Comparison of ENCODE assay signal across 16 cellular contexts in genomic region chr7:24958399-24958798, GRCh38. TPM values are rescaled to one million over a fixed set of nuclear protein-coding genes. Genes with fewer than 3 reads are reported as not detected.
DNase-seq lines count a peak whose midpoint lies in the region; ATAC-seq, FAIRE-seq and TF ChIP-seq lines count a peak whose summit lies in the region.
"Had no signal": no experiment of that assay in that cellular context is flagged by ENCODE, and none has a peak within 500 bp of the region (broad histone marks: within the 10 kb centered on the region; RNA-seq: fewer than 3 reads in every experiment).

No MANE protein-coding gene starts in this region.

- H4K20me1 ChIP-seq in keratinocyte (ENCODE audit: control insufficient read depth, extremely low read depth, insufficient read depth, low read length) = peaks cover 9% of the 10 kb centered on the region
- H4K20me1 ChIP-seq: BLaER1 had no signal

- dilution Hi-C loops in keratinocyte (cut with MboI; ENCODE audit: extremely low pct_ligation_motif_present, low sequenced_read_pairs) = no loop called here

- H3K27me3 ChIP-seq in keratinocyte (ENCODE audit: control insufficient read depth, extremely low read depth, insufficient read depth, low read length) = no peaks in the 10 kb centered on the region
- H3K27me3 ChIP-seq: BLaER1 had no signal

- no peak for TF ChIP-seq CTCF in keratinocyte (optimal IDR thresholded peaks at IDR 0.05 in 1 of 3, IDR thresholded peaks at IDR 0.05 in 1 of 3, conservative IDR thresholded peaks at IDR 0.05 in 1 of 3; ENCODE audit: extremely low read depth in 1 of 3, insufficient read depth in 2 of 3, low read length in 3 of 3)

- H3K27ac ChIP-seq in keratinocyte (ENCODE audit: control insufficient read depth, insufficient read depth, low read length) = no peak overlapping the region
- H3K27ac ChIP-seq: BLaER1 had no signal

- H3K79me2 ChIP-seq in keratinocyte (ENCODE audit: control insufficient read depth, insufficient read depth, low read length) = peaks cover 95% of the 10 kb centered on the region

- H3K9me3 Mint-ChIP-seq in stimulated activated memory B cell treated with anti-CD40 and anti-IgM and Interleukin-4, amounts not matched to agents 10 μg/mL and 1 μg/mL and 100 μg/mL, for 72 hours = no peaks in the 10 kb centered on the region
- H3K9me3 Mint-ChIP-seq: CD8-positive, alpha-beta memory T cell; GM23338; H9 had no signal

- H3K4me2 ChIP-seq in keratinocyte (ENCODE audit: control insufficient read depth, extremely low read depth, insufficient read depth, low read depth, low read length) = no peak overlapping the region
- H3K4me2 ChIP-seq: BLaER1, GM23338 had no signal

- H3K36me3 Mint-ChIP-seq in T-helper 17 cell (ENCODE audit: low read depth) = no peaks in the 10 kb centered on the region
- H3K36me3 Mint-ChIP-seq in stimulated activated memory B cell treated with anti-CD40 and anti-IgM and Interleukin-4, amounts not matched to agents 10 μg/mL and 1 μg/mL and 100 μg/mL, for 72 hours = peaks cover 19% of the 10 kb centered on the region

- no peak for TF ChIP-seq POLR2A in GM12892 (IDR thresholded peaks at IDR 0.05; ENCODE audit: low read depth, low read length)

- no peaks in the 10 kb centered on the region for H3K9me1 ChIP-seq in keratinocyte (ENCODE audit: control insufficient read depth, extremely low read depth, insufficient read depth, low read length)

- no peak overlapping the region for H3K4me3 Mint-ChIP-seq in T-helper 17 cell
- H3K4me3 Mint-ChIP-seq in stimulated activated memory B cell treated with anti-CD40 and anti-IgM and Interleukin-4, amounts not matched to agents 10 μg/mL and 1 μg/mL and 100 μg/mL, for 72 hours = no peak overlapping the region
- H3K4me3 Mint-ChIP-seq: CD8-positive, alpha-beta memory T cell; GM23338; H9 had no signal

- peaks cover 54% of the 10 kb centered on the region for H3K4me1 Mint-ChIP-seq in T-helper 17 cell
- H3K4me1 Mint-ChIP-seq in stimulated activated memory B cell treated with anti-CD40 and anti-IgM and Interleukin-4, amounts not matched to agents 10 μg/mL and 1 μg/mL and 100 μg/mL, for 72 hours = peaks cover 89% of the 10 kb centered on the region

- no peaks in the 10 kb centered on the region for H3K9me3 ChIP-seq in T-helper 17 cell (ENCODE audit: control insufficient read depth, low read length, poor library complexity, severe bottlenecking)
- H3K9me3 ChIP-seq in keratinocyte (ENCODE audit: control insufficient read depth, low read depth, low read length) = no peaks in the 10 kb centered on the region
- H3K9me3 ChIP-seq: Caco-2 had no signal

- no peak overlapping the region for H3K4me3 ChIP-seq in keratinocyte (ENCODE audit: control insufficient read depth in 2 of 3, extremely low read depth in 1 of 3, insufficient read depth in 2 of 3, low read depth in 1 of 3, low read length in 3 of 3)
- H3K4me3 ChIP-seq: BLaER1, GM23338 had no signal

- DNase-seq in GM12892 (ENCODE audit: insufficient read length) (no peak), T-helper 17 cell (no peak), keratinocyte (ENCODE audit: low read depth, low spot score) (no peak), DMS114 treated with DMSO at 0.1 percent for 48 hours (lab: John Stamatoyannopoulos, UW; ENCODE audit: unreplicated experiment) (no peak), LoVo (ENCODE audit: low spot score) (no peak), HTR-8/SVneo (ENCODE audit: insufficient read length, low spot score) (no peak)
- DNase-seq: 8988T; AML-193; Caco-2; CD8-positive, alpha-beta memory T cell; DMS53; H9; IMR-90 had no signal

- peak overlapping the region; percentile 6 for H3K27ac Mint-ChIP-seq in T-helper 17 cell
- H3K27ac Mint-ChIP-seq in stimulated activated memory B cell treated with anti-CD40 and anti-IgM and Interleukin-4, amounts not matched to agents 10 μg/mL and 1 μg/mL and 100 μg/mL, for 72 hours = peak overlapping the region; percentile 93
- H3K27ac Mint-ChIP-seq: GM23338, H9 had no signal

- H3K9ac ChIP-seq in keratinocyte (ENCODE audit: control insufficient read depth, extremely low read depth, insufficient read depth, low read length) = no peak overlapping the region
- H3K9ac ChIP-seq: BLaER1 had no signal

- H2AFZ ChIP-seq in keratinocyte (ENCODE audit: control insufficient read depth, low read length) = no peak overlapping the region
- H2AFZ ChIP-seq: GM23338 had no signal

- no peaks in the 10 kb centered on the region for H3K36me3 ChIP-seq in keratinocyte (ENCODE audit: control insufficient read depth in 2 of 2, extremely low read depth in 1 of 2, insufficient read depth in 2 of 2, low read length in 2 of 2)
- H3K36me3 ChIP-seq: BLaER1 had no signal

- FAIRE-seq in GM12892 (lab: Jason Lieb, UNC) (peak; percentile 33), keratinocyte (lab: Jason Lieb, UNC) (peak; percentile 5), HTR-8/SVneo (lab: Jason Lieb, UNC) (no peak)

- no peaks in the 10 kb centered on the region for H3K27me3 Mint-ChIP-seq in T-helper 17 cell
- no peaks in the 10 kb centered on the region for H3K27me3 Mint-ChIP-seq in stimulated activated memory B cell treated with anti-CD40 and anti-IgM and Interleukin-4, amounts not matched to agents 10 μg/mL and 1 μg/mL and 100 μg/mL, for 72 hours
- H3K27me3 Mint-ChIP-seq: CD8-positive, alpha-beta memory T cell had no signal

- no peak for ATAC-seq in T-helper 17 cell
- ATAC-seq in stimulated activated memory B cell treated with anti-CD40 and anti-IgM and Interleukin-4, amounts not matched to agents 10 μg/mL and 1 μg/mL and 100 μg/mL, for 72 hours = no peak
- ATAC-seq: GM23338 had no signal

- peaks cover 30% of the 10 kb centered on the region for H3K4me1 ChIP-seq in keratinocyte (ENCODE audit: control insufficient read depth, extremely low read depth, insufficient read depth, low read length)
- H3K4me1 ChIP-seq: Caco-2 had no signal

RNA-seq across cellular contexts. Expression of gene OSBPL3, which starts 21.6 kb away (rescaled TPM):
- polyA plus RNA-seq in GM12892 (2012; ENCODE audit: missing spikeins) = 21.6 TPM
- total RNA-seq in T-helper 17 cell = 10 to 100 TPM; 54.8 to 54.9 TPM
- polyA plus RNA-seq in keratinocyte = 18.3 to 36.3 TPM (median 34.0 TPM) in 3 replicates
- 57.0 TPM for polyA plus RNA-seq in keratinocyte (2011; ENCODE audit: low read depth)
- 14.4 and 26.5 TPM in 2 replicates for polyA plus RNA-seq in keratinocyte (2011; cell fraction: cytosol; rRNA removed)
- 66.2 and 74.1 TPM in 2 replicates for polyA plus RNA-seq in keratinocyte (2011; cell fraction: nucleus; rRNA removed)
- 17.2 and 26.3 TPM in 2 replicates for polyA plus RNA-seq in keratinocyte (2012; ENCODE audit: low replicate concordance)
- polyA minus RNA-seq in keratinocyte = 18.6 to 45.3 TPM (median 25.7 TPM) in 3 replicates
- 23.8 TPM for polyA minus RNA-seq in keratinocyte (2011; cell fraction: cytosol; rRNA and poly(A)+ RNA removed)
- 42.8 and 66.2 TPM in 2 replicates for polyA minus RNA-seq in keratinocyte (2011; cell fraction: nucleus; rRNA and poly(A)+ RNA removed)
